15 cellular contexts compared by ENCODE assay signal in genomic region chr19:12656899-12657571, GRCh38. TPM values are rescaled to one million over a fixed set of nuclear protein-coding genes. Genes with fewer than 3 reads are reported as not detected.
DNase-seq lines count a peak whose midpoint lies in the region; ATAC-seq and TF ChIP-seq lines count a peak whose summit lies in the region.
"Had no signal": no experiment of that assay in that cellular context is flagged by ENCODE, and none has a peak within 500 bp of the region (broad histone marks: within the 10 kb centered on the region; RNA-seq: fewer than 3 reads in every experiment).

No MANE protein-coding gene starts in this region.

- no peaks in the 10 kb centered on the region for H3K9me3 Mint-ChIP-seq in activated T-helper 17 cell treated with anti-CD3 and anti-CD28 coated beads, Interleukin-2, amount 50 U/mL, for 72 hours
- H3K9me3 Mint-ChIP-seq: activated T-helper 2 cell treated with anti-CD3 and anti-CD28 coated beads, Interferon-gamma antibody, Interleukin-2, Interleukin-4, amounts not matched to agents 10 μg/mL and 5 μg/mL and 100 μg/mL, durations not matched to agents 14 hours and 24 hours and 36 hours had no signal

- H3K14ac ChIP-seq in mesenchymal stem cell (ENCODE audit: low read length in 2 of 2): no peak overlapping the region

- peak overlapping the region; percentile 49 for H4K8ac ChIP-seq in mesenchymal stem cell (ENCODE audit: low read length)

- DNase-seq in COLO668 (lab: John Stamatoyannopoulos, UW; ENCODE audit: unreplicated experiment): peak; percentile 12
- DNase-seq in ELR (ENCODE audit: low read depth): peak; percentile 19
- no peak for DNase-seq in mesenchymal stem cell
- no peak for DNase-seq in NCI-H226
- DNase-seq in left lung: no peak
- DNase-seq: CD4-positive, CD25-positive, alpha-beta regulatory T cell; foreskin melanocyte; NCI-H2029 had no signal

- no peak overlapping the region for H3K23ac ChIP-seq in mesenchymal stem cell (ENCODE audit: low read length in 2 of 2)

- H4K91ac ChIP-seq in mesenchymal stem cell (ENCODE audit: low read length): peak overlapping the region; percentile 83

- H3K36me3 ChIP-seq in mesenchymal stem cell (ENCODE audit: control insufficient read depth in 1 of 2, insufficient read depth in 2 of 2, low read depth in 1 of 2, low read length in 2 of 2) (peaks cover 53 to 76% of the 10 kb centered on the region in 2 experiments), left lung (peaks cover 0 to 100% of the 10 kb centered on the region in 2 donors)

- H3K27ac Mint-ChIP-seq in activated T-helper 17 cell treated with anti-CD3 and anti-CD28 coated beads, Interleukin-2, amount 50 U/mL, for 72 hours: no peak overlapping the region
- H3K27ac Mint-ChIP-seq: activated T-helper 2 cell treated with anti-CD3 and anti-CD28 coated beads, Interferon-gamma antibody, Interleukin-2, Interleukin-4, amounts not matched to agents 10 μg/mL and 5 μg/mL and 100 μg/mL, durations not matched to agents 14 hours and 24 hours and 36 hours had no signal

- H3K36me3 Mint-ChIP-seq in activated T-helper 17 cell treated with anti-CD3 and anti-CD28 coated beads, Interleukin-2, amount 50 U/mL, for 72 hours (ENCODE audit: low read depth): peaks cover 92% of the 10 kb centered on the region

- H3K4me2 ChIP-seq in mesenchymal stem cell (ENCODE audit: low read length, poor library complexity, severe bottlenecking): no peak overlapping the region

- H3K27ac ChIP-seq in mesenchymal stem cell (ENCODE audit: low read length, poor library complexity, severe bottlenecking): no peak overlapping the region
- H3K27ac ChIP-seq in left lung: no peak overlapping the region
- H3K27ac ChIP-seq: HL-60, SJSA1 had no signal

- H3K27me3 Mint-ChIP-seq in activated T-helper 17 cell treated with anti-CD3 and anti-CD28 coated beads, Interleukin-2, amount 50 U/mL, for 72 hours: no peaks in the 10 kb centered on the region
- H3K27me3 Mint-ChIP-seq: CD4-positive, CD25-positive, alpha-beta regulatory T cell had no signal

- no peak overlapping the region for H2BK12ac ChIP-seq in mesenchymal stem cell (ENCODE audit: low read length in 2 of 2)

- H3K4me3 ChIP-seq in mesenchymal stem cell (ENCODE audit: insufficient read depth in 1 of 2, low read depth in 1 of 2, low read length in 2 of 2): no peak overlapping the region
- H3K4me3 ChIP-seq in left lung: no peak overlapping the region
- H3K4me3 ChIP-seq: SJSA1 had no signal

- TF ChIP-seq CTCF in left lung (IDR thresholded peaks at IDR 0.05): no peak

- H3K4me3 Mint-ChIP-seq in activated T-helper 17 cell treated with anti-CD3 and anti-CD28 coated beads, Interleukin-2, amount 50 U/mL, for 72 hours: no peak overlapping the region
- H3K4me3 Mint-ChIP-seq: CD4-positive, CD25-positive, alpha-beta regulatory T cell had no signal

- H3K27me3 ChIP-seq in mesenchymal stem cell (ENCODE audit: control insufficient read depth in 1 of 2, insufficient read depth in 1 of 2, low read length in 2 of 2) (no peaks in the 10 kb centered on the region), left lung (no peaks in the 10 kb centered on the region)
- H3K27me3 ChIP-seq: SJSA1 had no signal

- H2BK5ac ChIP-seq in mesenchymal stem cell (ENCODE audit: low read depth, low read length, poor library complexity, severe bottlenecking): no peak overlapping the region

- H2AK5ac ChIP-seq in mesenchymal stem cell (ENCODE audit: low read length, severe bottlenecking): no peak overlapping the region

- H3K4me1 ChIP-seq in mesenchymal stem cell (ENCODE audit: control insufficient read depth, insufficient read depth, low read depth, low read length): no peaks in the 10 kb centered on the region
- H3K4me1 ChIP-seq in left lung: no peaks in the 10 kb centered on the region
- H3K4me1 ChIP-seq: SJSA1 had no signal

- no peak overlapping the region for H2BK15ac ChIP-seq in mesenchymal stem cell (ENCODE audit: low read depth, poor library complexity, severe bottlenecking)

- H3K9ac ChIP-seq in mesenchymal stem cell (ENCODE audit: low read length): no peak overlapping the region

- peak; percentile 53 for ATAC-seq in activated T-helper 17 cell treated with anti-CD3 and anti-CD28 coated beads, Interleukin-2, amount 50 U/mL, for 72 hours (replicated peaks)
- no peak for ATAC-seq in HG02885 (IDR thresholded peaks at IDR 0.05; ENCODE audit: poor library complexity, unreplicated experiment)
- ATAC-seq in left lung: no peak

- H3K4ac ChIP-seq in mesenchymal stem cell (ENCODE audit: low read depth in 1 of 2, low read length in 2 of 2): no peak overlapping the region

- H2BK120ac ChIP-seq in mesenchymal stem cell (ENCODE audit: low read depth, low read length): no peak overlapping the region

- 88% methylated on average over 50 of the region's 50 CpGs for WGBS in mesenchymal stem cell

- H3K79me1 ChIP-seq in mesenchymal stem cell (replicated peaks; ENCODE audit: low read length, poor library complexity, severe bottlenecking): peaks cover 6% of the 10 kb centered on the region

- H2AFZ ChIP-seq in mesenchymal stem cell (ENCODE audit: low read depth, low read length): no peak overlapping the region

- H3K9me3 ChIP-seq in mesenchymal stem cell (ENCODE audit: control insufficient read depth, low read length) (no peaks in the 10 kb centered on the region), left lung (no peaks in the 10 kb centered on the region)
- H3K9me3 ChIP-seq: SJSA1 had no signal

- H3K18ac ChIP-seq in mesenchymal stem cell (ENCODE audit: low read depth in 1 of 2, low read length in 2 of 2): no peak overlapping the region

- intact Hi-C loops in left lung (cut with DNase I): no loop called here

- H3K4me1 Mint-ChIP-seq in activated T-helper 17 cell treated with anti-CD3 and anti-CD28 coated beads, Interleukin-2, amount 50 U/mL, for 72 hours: peaks cover 5% of the 10 kb centered on the region

RNA-seq across cellular contexts. Expression of gene MAN2B1, which starts 9.5 kb away (rescaled TPM):
- total RNA-seq in activated T-helper 17 cell treated with anti-CD3 and anti-CD28 coated beads, Interleukin-2, amount 50 U/mL, for 72 hours: 100 to 1,000 TPM; 199 to 247 TPM
- polyA plus RNA-seq in mesenchymal stem cell (2013, experiment 1 of 2): 70.4 TPM
- 70.1 TPM for polyA plus RNA-seq in mesenchymal stem cell (2013, experiment 2 of 2)
- total RNA-seq in left lung: 100 to 1,000 TPM; 164 to 176 TPM

RNA-seq across cellular contexts. Expression of gene WDR83, which starts 9.6 kb away (rescaled TPM):
- 10 to 100 TPM; 17.7 to 30.4 TPM for total RNA-seq in activated T-helper 17 cell treated with anti-CD3 and anti-CD28 coated beads, Interleukin-2, amount 50 U/mL, for 72 hours
- polyA plus RNA-seq in mesenchymal stem cell (2013, experiment 1 of 2): 5.0 TPM
- polyA plus RNA-seq in mesenchymal stem cell (2013, experiment 2 of 2): 4.7 TPM
- total RNA-seq in left lung: 10 to 100 TPM in 1 of 2 donors, 1 to 10 TPM in 1; 9.0 to 10.8 TPM

RNA-seq across cellular contexts. Expression of gene DHPS, which starts 24.6 kb away (rescaled TPM):
- total RNA-seq in activated T-helper 17 cell treated with anti-CD3 and anti-CD28 coated beads, Interleukin-2, amount 50 U/mL, for 72 hours: 100 to 1,000 TPM; 125 to 167 TPM
- 39.7 TPM for polyA plus RNA-seq in mesenchymal stem cell (2013, experiment 1 of 2)
- polyA plus RNA-seq in mesenchymal stem cell (2013, experiment 2 of 2): 39.4 TPM
- total RNA-seq in left lung: 10 to 100 TPM; 63.8 to 70.1 TPM

RNA-seq across cellular contexts. Expression of gene GNG14, which starts 30.8 kb away (rescaled TPM):
- not detected for total RNA-seq in activated T-helper 17 cell treated with anti-CD3 and anti-CD28 coated beads, Interleukin-2, amount 50 U/mL, for 72 hours
- not detected for polyA plus RNA-seq in mesenchymal stem cell (2013, experiment 1 of 2)
- not detected for polyA plus RNA-seq in mesenchymal stem cell (2013, experiment 2 of 2)
- not detected for total RNA-seq in left lung
- total RNA-seq: activated T-helper 2 cell treated with anti-CD3 and anti-CD28 coated beads, Interferon-gamma antibody, Interleukin-2, Interleukin-4, amounts not matched to agents 10 μg/mL and 5 μg/mL and 100 μg/mL, durations not matched to agents 14 hours and 24 hours and 36 hours; CD4-positive, CD25-positive, alpha-beta regulatory T cell; myocyte; SJSA1 had no signal
- polyA plus RNA-seq: CD4-positive, CD25-positive, alpha-beta regulatory T cell; keratinocyte had no signal

RNA-seq across cellular contexts. Expression of gene FBXW9, which starts 39.4 kb away (rescaled TPM):
- total RNA-seq in activated T-helper 17 cell treated with anti-CD3 and anti-CD28 coated beads, Interleukin-2, amount 50 U/mL, for 72 hours: 1 to 10 TPM; 4.7 to 9.9 TPM
- polyA plus RNA-seq in mesenchymal stem cell (2013, experiment 1 of 2): 5.2 TPM
- 5.2 TPM for polyA plus RNA-seq in mesenchymal stem cell (2013, experiment 2 of 2)
- total RNA-seq in left lung: 1 to 10 TPM; 6.0 to 6.9 TPM

Comparison
In these comparisons a context has a peak if more than half of its experiments do, and no peak if none do; other contexts are left out.
1. DNase-seq: peak in COLO668 (single experiment) and ELR (single experiment); none in mesenchymal stem cell (single experiment), NCI-H226 (single experiment) and left lung (0 of 2).